Comparison of ENCODE assay signal across 10 cellular contexts in the genomic region with DNA sequence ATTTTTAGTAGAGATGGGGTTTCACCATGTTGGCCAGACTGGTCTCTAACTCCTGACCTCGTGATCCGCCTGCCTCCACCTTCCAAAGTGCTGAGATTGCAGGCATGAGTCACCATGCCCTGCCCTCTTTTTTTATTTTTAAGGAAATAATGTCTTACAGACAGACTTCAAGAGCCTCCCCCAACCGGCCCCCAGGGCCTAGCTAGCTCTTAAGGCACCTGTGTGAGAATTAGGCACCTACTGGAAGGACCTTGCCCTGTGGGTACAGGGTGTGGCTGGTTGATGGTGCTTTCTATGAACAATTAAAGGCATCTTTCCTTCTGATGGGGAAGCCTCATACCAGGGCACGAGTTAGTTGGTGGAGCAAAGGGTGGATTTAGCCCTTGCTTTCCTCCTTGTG.
"Had no signal": no experiment of that assay in that cellular context is flagged by ENCODE, and none has a peak within 500 bp of the region (broad histone marks: within the 10 kb centered on the region; RNA-seq: fewer than 3 reads in every experiment).

No MANE protein-coding gene starts in this region.

- DNase-seq: activated CD4-positive, alpha-beta T cell treated with anti-CD3 and anti-CD28 coated beads, Interleukin-2, amount 50 U/mL, for 4 hours; activated CD8-positive, alpha-beta memory T cell treated with anti-CD3 and anti-CD28 coated beads, Interleukin-2, amount 10 ng/mL, durations not matched to agents 7 days and 5 days; activated gamma-delta T cell; activated naive CD8-positive, alpha-beta T cell treated with anti-CD3 and anti-CD28 coated beads, Interleukin-2, amount 10 ng/mL, durations not matched to agents 7 days and 5 days; activated T-cell treated with anti-CD3 and anti-CD28 coated beads, Interleukin-2, amount 50 U/mL, for 48 hours; left cardiac atrium; naive thymus-derived CD4-positive, alpha-beta T cell; T-helper 2 cell; tibial artery had no signal

- ATAC-seq: activated CD4-positive, CD25-positive, alpha-beta regulatory T cell treated with anti-CD3 and anti-CD28 coated beads, Interleukin-2, amount 50 U/mL, for 24 hours; activated CD8-positive, alpha-beta memory T cell treated with anti-CD3 and anti-CD28 coated beads, Interleukin-2, amount 10 ng/mL, durations not matched to agents 7 days and 5 days; left cardiac atrium; naive thymus-derived CD4-positive, alpha-beta T cell had no signal
